Comparison of ENCODE assay signal across 1 cellular context in the genomic region with DNA sequence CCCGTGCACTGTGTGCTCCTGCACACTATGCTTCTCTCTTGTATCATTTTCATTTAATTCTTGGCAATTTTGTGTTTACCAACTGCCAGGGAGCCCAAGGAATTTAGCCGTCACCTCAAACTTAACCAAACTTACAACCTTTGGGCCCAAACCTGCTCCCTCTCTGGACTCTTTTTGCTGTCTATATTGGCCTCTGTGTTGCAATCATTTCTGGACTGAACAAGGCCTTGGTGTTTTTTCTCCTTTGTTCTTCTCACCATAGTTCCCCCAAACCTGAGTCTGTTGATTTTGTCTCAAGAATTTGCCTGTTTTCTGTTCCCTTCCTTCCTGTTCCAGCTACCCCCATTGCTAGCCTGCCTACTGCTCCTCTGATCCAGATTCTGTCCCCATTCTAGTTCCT.
TF ChIP-seq lines count a peak whose summit lies in the region.

No MANE protein-coding gene starts in this region.

TF ChIP-seq in HepG2, 621 proteins besides CTCF, POLR2A, EP300 and RAD21 (continued from another document and continues in another):
- TF ChIP-seq AFF4 (CRISPR knock-in tag; IDR thresholded peaks at IDR 0.05) (no peak), REPIN1 (CRISPR knock-in tag; IDR thresholded peaks at IDR 0.05; ENCODE audit: borderline replicate concordance, low read depth) (no peak), AKAP8 (CRISPR knock-in tag; IDR thresholded peaks at IDR 0.05) (no peak), PHF5A (CRISPR knock-in tag; IDR thresholded peaks at IDR 0.05; ENCODE audit: low read depth, unreplicated experiment) (no peak), ZNF605 (CRISPR knock-in tag; IDR thresholded peaks at IDR 0.05) (no peak), PPARG (CRISPR knock-in tag; conservative IDR thresholded peaks at IDR 0.05) (0 out of 2 replicates have a peak, but pooled peaks have one; percentile 27), MAF1 (CRISPR knock-in tag; IDR thresholded peaks at IDR 0.05; ENCODE audit: borderline replicate concordance) (no peak), TCF7 (IDR thresholded peaks at IDR 0.05; ENCODE audit: low read depth) (peak; percentile 52; the same call in 1 of the 2 replicates), KLF6 (CRISPR knock-in tag; IDR thresholded peaks at IDR 0.05) (no peak), ZFY (CRISPR knock-in tag; IDR thresholded peaks at IDR 0.05) (peak; percentile 36; the same call in 1 of the 2 replicates), BRD4 (CRISPR knock-in tag; IDR thresholded peaks at IDR 0.05) (no peak), HES4 (CRISPR knock-in tag; IDR thresholded peaks at IDR 0.05; ENCODE audit: borderline replicate concordance) (no peak), MIER3 (CRISPR knock-in tag; IDR thresholded peaks at IDR 0.05; ENCODE audit: borderline replicate concordance) (no peak), SIN3B (IDR thresholded peaks at IDR 0.05; ENCODE audit: low read length) (no peak), ETV5 (CRISPR knock-in tag; IDR thresholded peaks at IDR 0.05; ENCODE audit: borderline replicate concordance) (peak; percentile 52; the same call in 1 of the 2 replicates), BCL6 (CRISPR knock-in tag; IDR thresholded peaks at IDR 0.05) (0 out of 2 replicates have a peak, but pooled peaks have one; percentile 27), ZNF770 (CRISPR knock-in tag; IDR thresholded peaks at IDR 0.05) (no peak), TEAD3 (CRISPR knock-in tag; optimal IDR thresholded peaks at IDR 0.05; ENCODE audit: borderline replicate concordance) (no peak), CC2D1A (CRISPR knock-in tag; IDR thresholded peaks at IDR 0.05) (no peak), RARA (CRISPR knock-in tag; IDR thresholded peaks at IDR 0.05) (0 out of 2 replicates have a peak, but pooled peaks have one; percentile 9), ZNF788 (CRISPR knock-in tag; IDR thresholded peaks at IDR 0.05; ENCODE audit: borderline replicate concordance) (no peak), ARID2 (CRISPR knock-in tag; IDR thresholded peaks at IDR 0.05; ENCODE audit: borderline replicate concordance) (no peak), NCOA5 (CRISPR knock-in tag; IDR thresholded peaks at IDR 0.05) (no peak), HOXD1 (CRISPR knock-in tag; IDR thresholded peaks at IDR 0.05) (no peak), SMARCC2 (IDR thresholded peaks at IDR 0.05) (no peak), ZFP91 (CRISPR knock-in tag; IDR thresholded peaks at IDR 0.05; ENCODE audit: borderline replicate concordance) (no peak)
- TF ChIP-seq, protein P1, sequence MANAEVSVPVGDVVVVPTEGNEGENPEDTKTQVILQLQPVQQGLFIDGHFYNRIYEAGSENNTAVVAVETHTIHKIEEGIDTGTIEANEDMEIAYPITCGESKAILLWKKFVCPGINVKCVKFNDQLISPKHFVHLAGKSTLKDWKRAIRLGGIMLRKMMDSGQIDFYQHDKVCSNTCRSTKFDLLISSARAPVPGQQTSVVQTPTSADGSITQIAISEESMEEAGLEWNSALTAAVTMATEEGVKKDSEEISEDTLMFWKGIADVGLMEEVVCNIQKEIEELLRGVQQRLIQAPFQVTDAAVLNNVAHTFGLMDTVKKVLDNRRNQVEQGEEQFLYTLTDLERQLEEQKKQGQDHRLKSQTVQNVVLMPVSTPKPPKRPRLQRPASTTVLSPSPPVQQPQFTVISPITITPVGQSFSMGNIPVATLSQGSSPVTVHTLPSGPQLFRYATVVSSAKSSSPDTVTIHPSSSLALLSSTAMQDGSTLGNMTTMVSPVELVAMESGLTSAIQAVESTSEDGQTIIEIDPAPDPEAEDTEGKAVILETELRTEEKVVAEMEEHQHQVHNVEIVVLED (CRISPR knock-in tag; IDR thresholded peaks at IDR 0.05; ENCODE audit: borderline replicate concordance) = no peak
- TF ChIP-seq, protein P2, sequence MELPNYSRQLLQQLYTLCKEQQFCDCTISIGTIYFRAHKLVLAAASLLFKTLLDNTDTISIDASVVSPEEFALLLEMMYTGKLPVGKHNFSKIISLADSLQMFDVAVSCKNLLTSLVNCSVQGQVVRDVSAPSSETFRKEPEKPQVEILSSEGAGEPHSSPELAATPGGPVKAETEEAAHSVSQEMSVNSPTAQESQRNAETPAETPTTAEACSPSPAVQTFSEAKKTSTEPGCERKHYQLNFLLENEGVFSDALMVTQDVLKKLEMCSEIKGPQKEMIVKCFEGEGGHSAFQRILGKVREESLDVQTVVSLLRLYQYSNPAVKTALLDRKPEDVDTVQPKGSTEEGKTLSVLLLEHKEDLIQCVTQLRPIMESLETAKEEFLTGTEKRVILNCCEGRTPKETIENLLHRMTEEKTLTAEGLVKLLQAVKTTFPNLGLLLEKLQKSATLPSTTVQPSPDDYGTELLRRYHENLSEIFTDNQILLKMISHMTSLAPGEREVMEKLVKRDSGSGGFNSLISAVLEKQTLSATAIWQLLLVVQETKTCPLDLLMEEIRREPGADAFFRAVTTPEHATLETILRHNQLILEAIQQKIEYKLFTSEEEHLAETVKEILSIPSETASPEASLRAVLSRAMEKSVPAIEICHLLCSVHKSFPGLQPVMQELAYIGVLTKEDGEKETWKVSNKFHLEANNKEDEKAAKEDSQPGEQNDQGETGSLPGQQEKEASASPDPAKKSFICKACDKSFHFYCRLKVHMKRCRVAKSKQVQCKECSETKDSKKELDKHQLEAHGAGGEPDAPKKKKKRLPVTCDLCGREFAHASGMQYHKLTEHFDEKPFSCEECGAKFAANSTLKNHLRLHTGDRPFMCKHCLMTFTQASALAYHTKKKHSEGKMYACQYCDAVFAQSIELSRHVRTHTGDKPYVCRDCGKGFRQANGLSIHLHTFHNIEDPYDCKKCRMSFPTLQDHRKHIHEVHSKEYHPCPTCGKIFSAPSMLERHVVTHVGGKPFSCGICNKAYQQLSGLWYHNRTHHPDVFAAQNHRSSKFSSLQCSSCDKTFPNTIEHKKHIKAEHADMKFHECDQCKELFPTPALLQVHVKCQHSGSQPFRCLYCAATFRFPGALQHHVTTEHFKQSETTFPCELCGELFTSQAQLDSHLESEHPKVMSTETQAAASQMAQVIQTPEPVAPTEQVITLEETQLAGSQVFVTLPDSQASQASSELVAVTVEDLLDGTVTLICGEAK (IDR thresholded peaks at IDR 0.05) = no peak
- TF ChIP-seq, protein P2 (CRISPR knock-in tag; IDR thresholded peaks at IDR 0.05) = no peak
- TF ChIP-seq, protein P3, sequence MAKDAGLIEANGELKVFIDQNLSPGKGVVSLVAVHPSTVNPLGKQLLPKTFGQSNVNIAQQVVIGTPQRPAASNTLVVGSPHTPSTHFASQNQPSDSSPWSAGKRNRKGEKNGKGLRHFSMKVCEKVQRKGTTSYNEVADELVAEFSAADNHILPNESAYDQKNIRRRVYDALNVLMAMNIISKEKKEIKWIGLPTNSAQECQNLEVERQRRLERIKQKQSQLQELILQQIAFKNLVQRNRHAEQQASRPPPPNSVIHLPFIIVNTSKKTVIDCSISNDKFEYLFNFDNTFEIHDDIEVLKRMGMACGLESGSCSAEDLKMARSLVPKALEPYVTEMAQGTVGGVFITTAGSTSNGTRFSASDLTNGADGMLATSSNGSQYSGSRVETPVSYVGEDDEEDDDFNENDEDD (CRISPR knock-in tag; IDR thresholded peaks at IDR 0.05; ENCODE audit: borderline replicate concordance) = no peak
- TF ChIP-seq, protein P4, sequence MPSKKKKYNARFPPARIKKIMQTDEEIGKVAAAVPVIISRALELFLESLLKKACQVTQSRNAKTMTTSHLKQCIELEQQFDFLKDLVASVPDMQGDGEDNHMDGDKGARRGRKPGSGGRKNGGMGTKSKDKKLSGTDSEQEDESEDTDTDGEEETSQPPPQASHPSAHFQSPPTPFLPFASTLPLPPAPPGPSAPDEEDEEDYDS (CRISPR knock-in tag; IDR thresholded peaks at IDR 0.05) = no peak
- TF ChIP-seq, protein P5, sequence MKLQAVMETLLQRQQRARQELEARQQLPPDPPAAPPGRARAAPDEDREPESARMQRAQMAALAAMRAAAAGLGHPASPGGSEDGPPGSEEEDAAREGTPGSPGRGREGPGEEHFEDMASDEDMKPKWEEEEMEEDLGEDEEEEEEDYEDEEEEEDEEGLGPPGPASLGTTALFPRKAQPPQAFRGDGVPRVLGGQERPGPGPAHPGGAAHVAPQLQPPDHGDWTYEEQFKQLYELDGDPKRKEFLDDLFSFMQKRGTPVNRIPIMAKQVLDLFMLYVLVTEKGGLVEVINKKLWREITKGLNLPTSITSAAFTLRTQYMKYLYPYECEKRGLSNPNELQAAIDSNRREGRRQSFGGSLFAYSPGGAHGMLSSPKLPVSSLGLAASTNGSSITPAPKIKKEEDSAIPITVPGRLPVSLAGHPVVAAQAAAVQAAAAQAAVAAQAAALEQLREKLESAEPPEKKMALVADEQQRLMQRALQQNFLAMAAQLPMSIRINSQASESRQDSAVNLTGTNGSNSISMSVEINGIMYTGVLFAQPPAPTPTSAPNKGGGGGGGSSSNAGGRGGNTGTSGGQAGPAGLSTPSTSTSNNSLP (IDR thresholded peaks at IDR 0.05; ENCODE audit: low read depth, low read length) = no peak
